In the genomic region with DNA sequence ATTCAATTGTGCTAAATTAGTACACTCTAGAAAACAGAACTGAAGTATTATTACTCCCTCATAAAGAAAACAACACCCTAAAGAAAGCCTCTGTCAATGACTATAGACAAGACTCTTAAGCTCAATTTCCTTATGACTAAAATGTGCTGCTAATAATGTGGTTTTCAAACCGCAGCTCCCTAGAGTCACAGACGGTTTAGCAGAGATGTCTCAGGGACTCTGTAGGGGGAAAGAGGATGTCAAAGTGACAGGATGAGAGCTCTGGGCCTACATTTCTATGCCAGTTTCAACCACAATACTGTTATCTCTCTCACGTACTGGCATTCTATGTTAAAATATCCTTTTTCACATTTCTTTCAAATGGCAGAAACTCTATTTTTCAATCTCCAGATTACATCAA, we compare ENCODE assay signal across 1 cellular context.
TF ChIP-seq lines count a peak whose summit lies in the region.

No MANE protein-coding gene starts in this region.

TF ChIP-seq in GM12878, 131 proteins besides CTCF, POLR2A, EP300 and RAD21 (continued from another document):
- TF ChIP-seq, protein P1, sequence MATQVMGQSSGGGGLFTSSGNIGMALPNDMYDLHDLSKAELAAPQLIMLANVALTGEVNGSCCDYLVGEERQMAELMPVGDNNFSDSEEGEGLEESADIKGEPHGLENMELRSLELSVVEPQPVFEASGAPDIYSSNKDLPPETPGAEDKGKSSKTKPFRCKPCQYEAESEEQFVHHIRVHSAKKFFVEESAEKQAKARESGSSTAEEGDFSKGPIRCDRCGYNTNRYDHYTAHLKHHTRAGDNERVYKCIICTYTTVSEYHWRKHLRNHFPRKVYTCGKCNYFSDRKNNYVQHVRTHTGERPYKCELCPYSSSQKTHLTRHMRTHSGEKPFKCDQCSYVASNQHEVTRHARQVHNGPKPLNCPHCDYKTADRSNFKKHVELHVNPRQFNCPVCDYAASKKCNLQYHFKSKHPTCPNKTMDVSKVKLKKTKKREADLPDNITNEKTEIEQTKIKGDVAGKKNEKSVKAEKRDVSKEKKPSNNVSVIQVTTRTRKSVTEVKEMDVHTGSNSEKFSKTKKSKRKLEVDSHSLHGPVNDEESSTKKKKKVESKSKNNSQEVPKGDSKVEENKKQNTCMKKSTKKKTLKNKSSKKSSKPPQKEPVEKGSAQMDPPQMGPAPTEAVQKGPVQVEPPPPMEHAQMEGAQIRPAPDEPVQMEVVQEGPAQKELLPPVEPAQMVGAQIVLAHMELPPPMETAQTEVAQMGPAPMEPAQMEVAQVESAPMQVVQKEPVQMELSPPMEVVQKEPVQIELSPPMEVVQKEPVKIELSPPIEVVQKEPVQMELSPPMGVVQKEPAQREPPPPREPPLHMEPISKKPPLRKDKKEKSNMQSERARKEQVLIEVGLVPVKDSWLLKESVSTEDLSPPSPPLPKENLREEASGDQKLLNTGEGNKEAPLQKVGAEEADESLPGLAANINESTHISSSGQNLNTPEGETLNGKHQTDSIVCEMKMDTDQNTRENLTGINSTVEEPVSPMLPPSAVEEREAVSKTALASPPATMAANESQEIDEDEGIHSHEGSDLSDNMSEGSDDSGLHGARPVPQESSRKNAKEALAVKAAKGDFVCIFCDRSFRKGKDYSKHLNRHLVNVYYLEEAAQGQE (IDR thresholded peaks at IDR 0.05; ENCODE audit: low read depth, low read length), result no peak
- no peak for TF ChIP-seq SMAD5 (IDR thresholded peaks at IDR 0.05; ENCODE audit: low read depth)
- no peak for TF ChIP-seq ZNF384 (IDR thresholded peaks at IDR 0.05; ENCODE audit: borderline replicate concordance, low read depth, low read length)
- no peak for TF ChIP-seq ZBTB40 (IDR thresholded peaks at IDR 0.05; ENCODE audit: borderline replicate concordance)
- peak; percentile 92 for TF ChIP-seq POU2F2 (IDR thresholded peaks at IDR 0.05; ENCODE audit: borderline replicate concordance, low read depth, low read length)
- TF ChIP-seq, protein P2, sequence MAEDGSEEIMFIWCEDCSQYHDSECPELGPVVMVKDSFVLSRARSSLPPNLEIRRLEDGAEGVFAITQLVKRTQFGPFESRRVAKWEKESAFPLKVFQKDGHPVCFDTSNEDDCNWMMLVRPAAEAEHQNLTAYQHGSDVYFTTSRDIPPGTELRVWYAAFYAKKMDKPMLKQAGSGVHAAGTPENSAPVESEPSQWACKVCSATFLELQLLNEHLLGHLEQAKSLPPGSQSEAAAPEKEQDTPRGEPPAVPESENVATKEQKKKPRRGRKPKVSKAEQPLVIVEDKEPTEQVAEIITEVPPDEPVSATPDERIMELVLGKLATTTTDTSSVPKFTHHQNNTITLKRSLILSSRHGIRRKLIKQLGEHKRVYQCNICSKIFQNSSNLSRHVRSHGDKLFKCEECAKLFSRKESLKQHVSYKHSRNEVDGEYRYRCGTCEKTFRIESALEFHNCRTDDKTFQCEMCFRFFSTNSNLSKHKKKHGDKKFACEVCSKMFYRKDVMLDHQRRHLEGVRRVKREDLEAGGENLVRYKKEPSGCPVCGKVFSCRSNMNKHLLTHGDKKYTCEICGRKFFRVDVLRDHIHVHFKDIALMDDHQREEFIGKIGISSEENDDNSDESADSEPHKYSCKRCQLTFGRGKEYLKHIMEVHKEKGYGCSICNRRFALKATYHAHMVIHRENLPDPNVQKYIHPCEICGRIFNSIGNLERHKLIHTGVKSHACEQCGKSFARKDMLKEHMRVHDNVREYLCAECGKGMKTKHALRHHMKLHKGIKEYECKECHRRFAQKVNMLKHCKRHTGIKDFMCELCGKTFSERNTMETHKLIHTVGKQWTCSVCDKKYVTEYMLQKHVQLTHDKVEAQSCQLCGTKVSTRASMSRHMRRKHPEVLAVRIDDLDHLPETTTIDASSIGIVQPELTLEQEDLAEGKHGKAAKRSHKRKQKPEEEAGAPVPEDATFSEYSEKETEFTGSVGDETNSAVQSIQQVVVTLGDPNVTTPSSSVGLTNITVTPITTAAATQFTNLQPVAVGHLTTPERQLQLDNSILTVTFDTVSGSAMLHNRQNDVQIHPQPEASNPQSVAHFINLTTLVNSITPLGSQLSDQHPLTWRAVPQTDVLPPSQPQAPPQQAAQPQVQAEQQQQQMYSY (CRISPR knock-in tag; IDR thresholded peaks at IDR 0.05), result no peak
- TF ChIP-seq, protein P3, sequence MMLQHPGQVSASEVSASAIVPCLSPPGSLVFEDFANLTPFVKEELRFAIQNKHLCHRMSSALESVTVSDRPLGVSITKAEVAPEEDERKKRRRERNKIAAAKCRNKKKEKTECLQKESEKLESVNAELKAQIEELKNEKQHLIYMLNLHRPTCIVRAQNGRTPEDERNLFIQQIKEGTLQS (IDR thresholded peaks at IDR 0.05; ENCODE audit: borderline replicate concordance, extremely low read depth, low read depth, low read length), result no peak
- 0 out of 2 replicates have a peak, but pooled peaks have one; percentile 6 for TF ChIP-seq SMARCA5 (IDR thresholded peaks at IDR 0.05)
- TF ChIP-seq EED (IDR thresholded peaks at IDR 0.05; ENCODE audit: low read depth), result peak; percentile 82
- TF ChIP-seq, protein P4, sequence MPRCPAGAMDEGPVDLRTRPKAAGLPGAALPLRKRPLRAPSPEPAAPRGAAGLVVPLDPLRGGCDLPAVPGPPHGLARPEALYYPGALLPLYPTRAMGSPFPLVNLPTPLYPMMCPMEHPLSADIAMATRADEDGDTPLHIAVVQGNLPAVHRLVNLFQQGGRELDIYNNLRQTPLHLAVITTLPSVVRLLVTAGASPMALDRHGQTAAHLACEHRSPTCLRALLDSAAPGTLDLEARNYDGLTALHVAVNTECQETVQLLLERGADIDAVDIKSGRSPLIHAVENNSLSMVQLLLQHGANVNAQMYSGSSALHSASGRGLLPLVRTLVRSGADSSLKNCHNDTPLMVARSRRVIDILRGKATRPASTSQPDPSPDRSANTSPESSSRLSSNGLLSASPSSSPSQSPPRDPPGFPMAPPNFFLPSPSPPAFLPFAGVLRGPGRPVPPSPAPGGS (IDR thresholded peaks at IDR 0.05; ENCODE audit: borderline replicate concordance, insufficient read depth, low read depth, low read length, poor library complexity, severe bottlenecking), result peak; percentile 81
TF ChIP-seq in GM12878: peak in this region for 46.
